ENCODE assay signal across 13 cellular contexts in genomic region chr7:41698114-41698513, GRCh38. TPM values are rescaled to one million over a fixed set of nuclear protein-coding genes. Genes with fewer than 3 reads are reported as not detected.
DNase-seq lines count a peak whose midpoint lies in the region; ATAC-seq and TF ChIP-seq lines count a peak whose summit lies in the region.
"Had no signal": no experiment of that assay in that cellular context is flagged by ENCODE, and none has a peak within 500 bp of the region (broad histone marks: within the 10 kb centered on the region; RNA-seq: fewer than 3 reads in every experiment).

No MANE protein-coding gene starts in this region.

- no peaks in the 10 kb centered on the region for H3K27me3 ChIP-seq in right atrium auricular region
- no peaks in the 10 kb centered on the region for H3K27me3 ChIP-seq in muscle layer of duodenum (ENCODE audit: low read depth, low read length)
- H3K27me3 ChIP-seq in aorta (ENCODE audit: control insufficient read depth in 1 of 2, insufficient read depth in 2 of 2, low read length in 1 of 2): no peaks in the 10 kb centered on the region

- H3K4me3 ChIP-seq in right atrium auricular region (peak overlapping the region; percentile 5 to 47), epithelial cell of proximal tubule (ENCODE audit: low read depth, low read length) (peak overlapping the region; percentile 2), muscle layer of duodenum (ENCODE audit: low read depth in 1 of 2, low read length in 2 of 2) (peak overlapping the region; percentile 60 to 68), aorta (ENCODE audit: low read length in 2 of 2) (peak overlapping the region; percentile 63 to 91)

- ATAC-seq in left cardiac atrium (no peak), aorta (ENCODE audit: low FRiP score) (no peak)
- ATAC-seq: T-helper 17 cell had no signal

- H3K36me3 ChIP-seq in right atrium auricular region (no peaks in the 10 kb centered on the region), muscle layer of duodenum (ENCODE audit: control insufficient read depth in 1 of 2, insufficient read depth in 2 of 2, low read length in 2 of 2) (peaks cover 0 to 4% of the 10 kb centered on the region in 2 donors), aorta (ENCODE audit: control insufficient read depth in 1 of 2, insufficient read depth in 2 of 2, low read length in 1 of 2) (no peaks in the 10 kb centered on the region)

- DNase-seq in right atrium auricular region (ENCODE audit: low spot score) (no peak), left cardiac atrium (no peak), epithelial cell of proximal tubule (ENCODE audit: low read depth) (no peak), aorta (no peak)
- DNase-seq in activated CD4-positive, alpha-beta T cell treated with anti-CD3 and anti-CD28 coated beads, Interleukin-2, amount 50 U/mL, for 1 hour: no peak
- no peak for DNase-seq in activated naive CD4-positive, alpha-beta T cell treated with anti-CD3 and anti-CD28 coated beads, Interleukin-2, amount 50 U/mL, for 16 hours
- DNase-seq in activated naive CD4-positive, alpha-beta T cell (lab: John Stamatoyannopoulos, UW): no peak
- DNase-seq: activated CD4-positive, alpha-beta T cell treated with anti-CD3 and anti-CD28 coated beads for 48 hours; central memory CD4-positive, alpha-beta T cell; NCI-H1092; T-helper 17 cell had no signal

- TF ChIP-seq CTCF in right atrium auricular region (IDR thresholded peaks at IDR 0.05) (no peak), epithelial cell of proximal tubule (conservative IDR thresholded peaks at IDR 0.05; ENCODE audit: low read depth, low read length) (no peak)

- H3K27ac ChIP-seq in right atrium auricular region (no peak overlapping the region), muscle layer of duodenum (ENCODE audit: low read length) (peak overlapping the region; percentile 83), aorta (ENCODE audit: low read depth in 1 of 2, low read length in 2 of 2) (peak overlapping the region; percentile 62 to 64)

- intact Hi-C loops in left cardiac atrium (cut with DNase I): no loop called here
- intact Hi-C loops in aorta (cut with DNase I): loop anchor here (5.0 to 10.0 kb wide), 5 partner anchors 126 to 936 kb away; no protein-coding TSS in a partner anchor

- 5 to 7% methylated on average over 3 of the region's 3 CpGs for WGBS in aorta, 2 donors

- peaks cover 0 to 12% of the 10 kb centered on the region in 2 donors for H3K4me1 ChIP-seq in right atrium auricular region
- peaks cover 0 to 23% of the 10 kb centered on the region in 2 donors for H3K4me1 ChIP-seq in muscle layer of duodenum (ENCODE audit: control insufficient read depth in 1 of 2, insufficient read depth in 2 of 2, low read length in 2 of 2)
- peaks cover 3 to 8% of the 10 kb centered on the region in 2 donors for H3K4me1 ChIP-seq in aorta (ENCODE audit: control insufficient read depth in 1 of 2, insufficient read depth in 2 of 2, low read length in 2 of 2)

- H3K9me3 ChIP-seq in right atrium auricular region (no peaks in the 10 kb centered on the region), muscle layer of duodenum (ENCODE audit: control insufficient read depth in 1 of 2, low read length in 2 of 2) (no peaks in the 10 kb centered on the region), aorta (ENCODE audit: control insufficient read depth, low read length) (no peaks in the 10 kb centered on the region)

RNA-seq across cellular contexts. Expression of gene INHBA, which starts 4.8 kb away (rescaled TPM):
- total RNA-seq in right atrium auricular region (10 to 100 TPM in 1 of 2 donors, 1 to 10 TPM in 1; 4.0 to 22.2 TPM), left cardiac atrium (10 to 100 TPM in 1 of 2 donors, 1 to 10 TPM in 1; 1.5 to 15.4 TPM), epithelial cell of proximal tubule (5.9 and 8.9 TPM in 2 replicates), aorta (10 to 100 TPM; 30.8 to 73.3 TPM)
- 10 to 100 TPM; 22.9 to 23.7 TPM for polyA plus RNA-seq in aorta
- total RNA-seq: HT-29 had no signal

Comparison
In these comparisons a context has a peak if more than half of its experiments do, and no peak if none do; other contexts are left out.
1. H3K27ac ChIP-seq: peak in muscle layer of duodenum (single experiment) and aorta (2 of 2); none in right atrium auricular region (0 of 2).
2. H3K4me3 ChIP-seq: peak in every context shown above with its lines; median percentile 77 in aorta; 64 in muscle layer of duodenum; 26 in right atrium auricular region; 2 in epithelial cell of proximal tubule.
3. intact Hi-C loops: an anchor here in aorta (5.0 to 10.0 kb wide); none called in left cardiac atrium.